11 cellular contexts compared by ENCODE assay signal in genomic region chr10:90947025-90947960, GRCh38. TPM values are rescaled to one million over a fixed set of nuclear protein-coding genes. Genes with fewer than 3 reads are reported as not detected.
DNase-seq lines count a peak whose midpoint lies in the region; ATAC-seq, FAIRE-seq and TF ChIP-seq lines count a peak whose summit lies in the region.
"Had no signal": no experiment of that assay in that cellular context is flagged by ENCODE, and none has a peak within 500 bp of the region (broad histone marks: within the 10 kb centered on the region; RNA-seq: fewer than 3 reads in every experiment).

No MANE protein-coding gene starts in this region.

- FAIRE-seq in GM12892 (lab: Jason Lieb, UNC) (peak; percentile 76), HepG2 (lab: Jason Lieb, UNC) (no peak)

- no peak overlapping the region for H2AFZ ChIP-seq in HepG2 (ENCODE audit: low read length)

- H3K9me3 ChIP-seq in mucosa of descending colon (no peaks in the 10 kb centered on the region), upper lobe of left lung (no peaks in the 10 kb centered on the region), HepG2 (ENCODE audit: low read length) (no peaks in the 10 kb centered on the region)
- H3K9me3 ChIP-seq: ovary had no signal

- TF ChIP-seq CTCF in mucosa of descending colon (IDR thresholded peaks at IDR 0.05) (no peak), upper lobe of left lung (IDR thresholded peaks at IDR 0.05) (no peak), HepG2 (CRISPR knock-in tag; IDR thresholded peaks at IDR 0.05) (no peak)

- no peak overlapping the region for H3K4me3 ChIP-seq in mucosa of descending colon
- no peak overlapping the region for H3K4me3 ChIP-seq in upper lobe of left lung
- H3K4me3 ChIP-seq in HepG2 (replicated peaks in 1 of 3; ENCODE audit: insufficient read depth in 1 of 3, low read depth in 2 of 3, low read length in 3 of 3): no peak overlapping the region
- H3K4me3 ChIP-seq: ovary had no signal

- no peak for DNase-seq in GM12892 (ENCODE audit: insufficient read length)
- peak; percentile 51 for DNase-seq in LHCN-M2 (ENCODE audit: low read depth)
- peak; percentile 19 for DNase-seq in foreskin melanocyte
- no peak for DNase-seq in mucosa of descending colon
- DNase-seq in upper lobe of left lung: no peak
- no peak for DNase-seq in HepG2 (ENCODE audit: low spot score)
- DNase-seq in SKM-1 (lab: John Stamatoyannopoulos, UW; ENCODE audit: unreplicated experiment): no peak
- DNase-seq: hypothalamus, NCI-H774, ovary had no signal

- ATAC-seq in GM21515 (IDR thresholded peaks at IDR 0.05; ENCODE audit: unreplicated experiment) (peak; percentile 64), mucosa of descending colon (no peak), upper lobe of left lung (ENCODE audit: low FRiP score in 2 of 2) (no peak), HepG2 (no peak)

- POLR2A ChIA-PET in HepG2 (lab: Yijun Ruan, JAX): no interaction called here

- 80 to 86% methylated on average over 5 of the region's 5 CpGs for WGBS in upper lobe of left lung, 2 donors
- WGBS in HepG2 (ENCODE audit: low lambda C conversion rate): 61% methylated on average over 5 of the region's 5 CpGs

- H3K27ac ChIP-seq in upper lobe of left lung: no peak overlapping the region
- no peak overlapping the region for H3K27ac ChIP-seq in HepG2 (ENCODE audit: extremely low read length, insufficient read depth, low read length)
- H3K27ac ChIP-seq: ovary had no signal

- H4K20me1 ChIP-seq in HepG2 (ENCODE audit: insufficient read depth, low read length): no peaks in the 10 kb centered on the region

- H3K27me3 ChIP-seq in upper lobe of left lung (no peaks in the 10 kb centered on the region), HepG2 (ENCODE audit: control insufficient read depth in 1 of 2, insufficient read depth in 2 of 2, low read length in 2 of 2) (no peaks in the 10 kb centered on the region)
- H3K27me3 ChIP-seq: ovary had no signal

- H3K9ac ChIP-seq in HepG2 (ENCODE audit: insufficient read depth, low read depth, low read length): no peak overlapping the region

- in situ Hi-C loops in HepG2 (cut with HindIII; ENCODE audit: extremely low pct_ligation_motif_present, low pct_unique_long_range_greater_than_20kb): no loop called here

- no peaks in the 10 kb centered on the region for H3K4me1 ChIP-seq in mucosa of descending colon (ENCODE audit: low read depth)
- no peaks in the 10 kb centered on the region for H3K4me1 ChIP-seq in upper lobe of left lung
- H3K4me1 ChIP-seq in HepG2 (ENCODE audit: insufficient read depth, low read length): no peaks in the 10 kb centered on the region

- CTCF ChIA-PET in HepG2 (lab: Yijun Ruan, JAX; ENCODE audit: low intra/inter-chr PET ratio, low total read pairs): no interaction called here

- TF ChIP-seq RAD21 in HepG2 (CRISPR knock-in tag; IDR thresholded peaks at IDR 0.05): no peak

- TF ChIP-seq EP300 in upper lobe of left lung (IDR thresholded peaks at IDR 0.05) (no peak), HepG2 (IDR thresholded peaks at IDR 0.05; ENCODE audit: low read depth in 2 of 2, low read length in 2 of 2) (no peak), HepG2 (CRISPR knock-in tag; IDR thresholded peaks at IDR 0.05; ENCODE audit: borderline replicate concordance) (no peak)

- TF ChIP-seq POLR2A in GM12892 (IDR thresholded peaks at IDR 0.05; ENCODE audit: low read depth, low read length) (no peak), upper lobe of left lung (IDR thresholded peaks at IDR 0.05) (no peak), HepG2 (IDR thresholded peaks at IDR 0.05; ENCODE audit: insufficient read depth in 1 of 2, low read depth in 2 of 2, low read length in 2 of 2) (no peak)

- no peaks in the 10 kb centered on the region for H3K79me2 ChIP-seq in HepG2 (ENCODE audit: insufficient read depth, low read length)

- intact Hi-C loops in mucosa of descending colon (cut with DNase I, micrococcal nuclease): no loop called here
- intact Hi-C loops in HepG2 (cut with micrococcal nuclease; ENCODE audit: unreplicated experiment): no loop called here

- no peaks in the 10 kb centered on the region for H3K36me3 ChIP-seq in mucosa of descending colon (ENCODE audit: low read depth)
- H3K36me3 ChIP-seq in upper lobe of left lung: no peaks in the 10 kb centered on the region
- H3K36me3 ChIP-seq in HepG2 (replicated peaks in 1 of 2; ENCODE audit: control insufficient read depth in 1 of 2, insufficient read depth in 2 of 2, low read length in 2 of 2): no peaks in the 10 kb centered on the region
- H3K36me3 ChIP-seq: ovary had no signal

- no TSS peak for BruUV-seq in HepG2 (replicated peaks; lab: Mats Ljungman, UMichigan)

- H3K4me2 ChIP-seq in HepG2 (ENCODE audit: low read depth, low read length): no peak overlapping the region

TF ChIP-seq in HepG2, 621 proteins besides CTCF, POLR2A, EP300 and RAD21:
- TF ChIP-seq AKAP8 (CRISPR knock-in tag; IDR thresholded peaks at IDR 0.05) (no peak), ZNF776 (CRISPR knock-in tag; IDR thresholded peaks at IDR 0.05) (no peak), RELA (CRISPR knock-in tag; IDR thresholded peaks at IDR 0.05) (no peak), POLR2AphosphoS2 (IDR thresholded peaks at IDR 0.05; ENCODE audit: low read depth, low read length) (no peak), CEBPZ (IDR thresholded peaks at IDR 0.05; ENCODE audit: low read length) (no peak), REPIN1 (CRISPR knock-in tag; IDR thresholded peaks at IDR 0.05; ENCODE audit: borderline replicate concordance, low read depth) (no peak), DNMT1 (CRISPR knock-in tag; IDR thresholded peaks at IDR 0.05) (no peak), ZFP82 (CRISPR knock-in tag; IDR thresholded peaks at IDR 0.05; ENCODE audit: borderline replicate concordance) (no peak), ASH2L (IDR thresholded peaks at IDR 0.05; ENCODE audit: insufficient read length, low read depth, low read length) (no peak), MBNL3 (CRISPR knock-in tag; conservative IDR thresholded peaks at IDR 0.05) (no peak), MXD1 (CRISPR knock-in tag; IDR thresholded peaks at IDR 0.05) (no peak)

RNA-seq across cellular contexts. Expression of gene ANKRD1, which starts 26.4 kb away (rescaled TPM):
- not detected for polyA plus RNA-seq in GM12892 (2012; ENCODE audit: missing spikeins)
- 216 and 251 TPM in 2 replicates for total RNA-seq in LHCN-M2 (2014; rRNA removed)
- 641 TPM for polyA plus RNA-seq in LHCN-M2 (2012)
- total RNA-seq in mucosa of descending colon: 1 to 10 TPM in 1 of 3 donors, under 1 TPM in 1, not detected in 1; 0.23 to 1.7 TPM
- 100 to 1,000 TPM in 2 of 6 donors, 10 to 100 TPM in 3, not detected in 1; 28.0 to 223 (median 46.6) TPM for total RNA-seq in upper lobe of left lung
- total RNA-seq in HepG2 (2016; rRNA removed; fragmentation: Illumina TruSeq; extraction: Trizol): 19.4 and 26.4 TPM in 2 replicates
- 6.3 and 6.9 TPM in 2 replicates for total RNA-seq in HepG2 (2016; cell fraction: cytosol; rRNA removed; fragmentation: Illumina TruSeq; extraction: Trizol; ENCODE audit: low read depth)
- total RNA-seq in HepG2 (2016; cell fraction: insoluble cytoplasmic fraction; rRNA removed; fragmentation: Illumina TruSeq; extraction: Trizol): 19.5 and 30.2 TPM in 2 replicates
- 11.3 and 14.1 TPM in 2 replicates for total RNA-seq in HepG2 (2016; cell fraction: membrane; rRNA removed; fragmentation: Illumina TruSeq; extraction: Trizol)
- total RNA-seq in HepG2 (2016; cell fraction: nucleus; rRNA removed; fragmentation: Illumina TruSeq; extraction: Trizol): 12.6 and 13.8 TPM in 2 replicates
- 30.2 and 41.8 TPM in 2 replicates for polyA plus RNA-seq in HepG2 (2011; rRNA removed)
- 30.2 and 31.0 TPM in 2 replicates for polyA plus RNA-seq in HepG2 (2011; cell fraction: cytosol; rRNA removed)
- 21.7 and 24.5 TPM in 2 replicates for polyA plus RNA-seq in HepG2 (2011; cell fraction: nucleus; rRNA removed)
- polyA plus RNA-seq in HepG2 (2012): 10.9 and 13.5 TPM in 2 replicates
- polyA plus RNA-seq in HepG2 (2016; cell fraction: cytosol; fragmentation: Illumina TruSeq; extraction: Trizol; ENCODE audit: low read depth): 1.7 and 2.0 TPM in 2 replicates
- polyA plus RNA-seq in HepG2 (2016; cell fraction: insoluble cytoplasmic fraction; fragmentation: Illumina TruSeq; extraction: Trizol; ENCODE audit: low read depth): 21.2 and 22.2 TPM in 2 replicates
- 3.4 TPM in 2 replicates for polyA plus RNA-seq in HepG2 (2016; cell fraction: membrane; fragmentation: Illumina TruSeq; extraction: Trizol; ENCODE audit: low read depth)
- 20.2 and 20.8 TPM in 2 replicates for polyA plus RNA-seq in HepG2 (2016; cell fraction: nucleus; fragmentation: Illumina TruSeq; extraction: Trizol; ENCODE audit: insufficient read depth, low read depth)
- 0.09 and 24.0 TPM in 2 replicates for polyA minus RNA-seq in HepG2 (2011; rRNA and poly(A)+ RNA removed; ENCODE audit: low replicate concordance)
- 29.2 and 42.8 TPM in 2 replicates for polyA minus RNA-seq in HepG2 (2011; cell fraction: cytosol; rRNA and poly(A)+ RNA removed)
- polyA minus RNA-seq in HepG2 (2011; cell fraction: nucleus; rRNA and poly(A)+ RNA removed): 23.3 and 24.9 TPM in 2 replicates

Comparison
In these comparisons a context has a peak if more than half of its experiments do, and no peak if none do; other contexts are left out.
1. DNase-seq: peak in LHCN-M2 (single experiment) and foreskin melanocyte (single experiment); none in GM12892 (single experiment), mucosa of descending colon (0 of 3), upper lobe of left lung (0 of 2), HepG2 (single experiment) and SKM-1 (single experiment).